ENCODE assay signal across 23 cellular contexts in genomic region chr17:44677136-44677535, GRCh38. TPM values are rescaled to one million over a fixed set of nuclear protein-coding genes. Genes with fewer than 3 reads are reported as not detected.
DNase-seq lines count a peak whose midpoint lies in the region; ATAC-seq and TF ChIP-seq lines count a peak whose summit lies in the region.
"Had no signal": no experiment of that assay in that cellular context is flagged by ENCODE, and none has a peak within 500 bp of the region (broad histone marks: within the 10 kb centered on the region; RNA-seq: fewer than 3 reads in every experiment).

No MANE protein-coding gene starts in this region.

- ATAC-seq in GM19463 (IDR thresholded peaks at IDR 0.05; ENCODE audit: unreplicated experiment) (no peak), right lobe of liver (no peak)
- ATAC-seq: HepG2; naive thymus-derived CD8-positive, alpha-beta T cell had no signal

- no peak overlapping the region for H3K27ac ChIP-seq in right lobe of liver
- H3K27ac ChIP-seq: C4-2B, esophagus squamous epithelium, PC-9, stomach had no signal

- WGBS in right lobe of liver (ENCODE audit: insufficient coverage, low coverage, low lambda C conversion rate, missing lambda C conversion rate), result 100% methylated on average over 2 of the region's 2 CpGs

- no peak for TF ChIP-seq CTCF in retinal pigment epithelial cell (conservative IDR thresholded peaks at IDR 0.05; ENCODE audit: low read depth, low read length)
- TF ChIP-seq CTCF in right lobe of liver (IDR thresholded peaks at IDR 0.05), result no peak

- H3K9ac ChIP-seq in adipocyte (ENCODE audit: low read length), result peak overlapping the region; percentile 14

- intact Hi-C loops in right lobe of liver (cut with DNase I), result no loop called here

- DNase-seq in GM04503 (ENCODE audit: low read depth) (peak; percentile 28), adipocyte (ENCODE audit: low read depth) (peak; percentile 47), fibroblast of peridontal ligament (ENCODE audit: extremely low read depth) (peak; percentile 50), retinal pigment epithelial cell (ENCODE audit: low read depth) (peak; percentile 36), 8988T (no peak), right lobe of liver (no peak)
- DNase-seq: activated CD4-positive, CD25-positive, alpha-beta regulatory T cell treated with anti-CD3 and anti-CD28 coated beads, Interleukin-2, amount 50 U/mL, for 72 hours; caudate nucleus; effector CD8-positive, alpha-beta T cell; esophagus squamous epithelium; kidney glomerular epithelial cell; naive thymus-derived CD8-positive, alpha-beta T cell; NCI-H1436; NCI-H82; PC-9; posterior cingulate gyrus; stimulated activated CD4-positive, alpha-beta T cell treated with anti-CD3 and anti-CD28 coated beads, Interleukin-4, amount 100 ng/mL, for 24 hours; stomach; T1000 had no signal

- H3K4me3 ChIP-seq in adipocyte (ENCODE audit: low read length) (no peak overlapping the region), retinal pigment epithelial cell (ENCODE audit: low read length) (no peak overlapping the region), right lobe of liver (no peak overlapping the region)
- H3K4me3 ChIP-seq: esophagus squamous epithelium, HAP-1, PC-9, stomach had no signal

- no peaks in the 10 kb centered on the region for H3K9me3 ChIP-seq in adipocyte (ENCODE audit: control insufficient read depth, low read length)
- H3K9me3 ChIP-seq in right lobe of liver, result no peaks in the 10 kb centered on the region
- H3K9me3 ChIP-seq: esophagus squamous epithelium, HAP-1, stomach had no signal

- H3K36me3 ChIP-seq in adipocyte (ENCODE audit: control insufficient read depth, insufficient read depth, low read length, severe bottlenecking), result peaks cover 26% of the 10 kb centered on the region
- peaks cover 0 to 31% (median 6%) of the 10 kb centered on the region in 4 donors for H3K36me3 ChIP-seq in right lobe of liver

- H3K4me1 ChIP-seq in adipocyte (ENCODE audit: control insufficient read depth, insufficient read depth, low read length) (peaks cover 13% of the 10 kb centered on the region), right lobe of liver (no peaks in the 10 kb centered on the region)
- H3K4me1 ChIP-seq: esophagus squamous epithelium, HAP-1, stomach had no signal

- no peak for TF ChIP-seq POLR2A in right lobe of liver (IDR thresholded peaks at IDR 0.05)

- H3K27me3 ChIP-seq in adipocyte (replicated peaks; ENCODE audit: control insufficient read depth, insufficient read depth, low read length) (no peaks in the 10 kb centered on the region), right lobe of liver (no peaks in the 10 kb centered on the region)
- H3K27me3 ChIP-seq: esophagus squamous epithelium, stomach had no signal

RNA-seq across cellular contexts. Expression of gene CCDC43, which starts 12.4 kb away (rescaled TPM):
- 1 to 10 TPM; 4.5 to 8.4 (median 5.6) TPM for total RNA-seq in right lobe of liver

RNA-seq across cellular contexts. Expression of gene MEIOC, which starts 20.9 kb away (rescaled TPM):
- total RNA-seq in right lobe of liver, result not detected
- total RNA-seq: naive thymus-derived CD8-positive, alpha-beta T cell; PC-9; stomach had no signal

RNA-seq across cellular contexts. Expression of gene DBF4B, which starts 31.3 kb away (rescaled TPM):
- total RNA-seq in right lobe of liver, result 1 to 10 TPM in 5 of 6 experiments, under 1 TPM in 1; 0.81 to 2.3 (median 1.7) TPM

Comparison
In these comparisons a context has a peak if more than half of its experiments do, and no peak if none do; other contexts are left out.
1. DNase-seq: peak in GM04503 (single experiment), adipocyte (single experiment), fibroblast of peridontal ligament (single experiment) and retinal pigment epithelial cell (single experiment); none in 8988T (single experiment) and right lobe of liver (0 of 3).